ENCODE assay signal across 15 cellular contexts in genomic region chr14:33964599-33965317, GRCh38. TPM values are rescaled to one million over a fixed set of nuclear protein-coding genes. Genes with fewer than 3 reads are reported as not detected.
DNase-seq lines count a peak whose midpoint lies in the region; TF ChIP-seq lines count a peak whose summit lies in the region.
"Had no signal": no experiment of that assay in that cellular context is flagged by ENCODE, and none has a peak within 500 bp of the region (broad histone marks: within the 10 kb centered on the region; RNA-seq: fewer than 3 reads in every experiment).

No MANE protein-coding gene starts in this region.

- no peaks in the 10 kb centered on the region for H3K9me3 ChIP-seq in Caco-2
- H3K9me3 ChIP-seq: MG63 had no signal

- POLR2A ChIA-PET in Caco-2 (lab: Charles Lee): interaction anchor here (0.8 kb wide), 1 partner anchor 87 kb away, joined by 4 read pairs; no protein-coding TSS in a partner anchor

- no peaks in the 10 kb centered on the region for H3K27me3 ChIP-seq in Caco-2 (replicated peaks; ENCODE audit: control insufficient read depth, insufficient read depth, low read length)
- H3K27me3 ChIP-seq: BLaER1 treated with 17β-estradiol and CSF1 and Interleukin-3, amounts not matched to agents 10 nM and 100 nM; MG63 had no signal

- intact Hi-C loops in Caco-2 (cut with micrococcal nuclease; ENCODE audit: unreplicated experiment): loop anchor here (1.0 kb wide), 1 partner anchor 134 kb away; no protein-coding TSS in a partner anchor

- BruUV-seq in Caco-2 (replicated peaks; lab: Mats Ljungman, UMichigan): no TSS peak

- H3K4me3 Mint-ChIP-seq in Caco-2 (ENCODE audit: unreplicated experiment): peak overlapping the region; percentile 22

- TF ChIP-seq CTCF in Caco-2 (IDR thresholded peaks at IDR 0.05; ENCODE audit: insufficient read depth in 1 of 2, low read depth in 1 of 2, low read length in 1 of 2, severe bottlenecking in 1 of 2, unreplicated experiment in 1 of 2) (peak in 1 of 2 experiments; percentile 19), epithelial cell of proximal tubule (conservative IDR thresholded peaks at IDR 0.05; ENCODE audit: low read depth, low read length) (peak; percentile 18)

- CTCF ChIA-PET in Caco-2 (lab: Charles Lee): interaction anchor here (1.1 kb wide), 1 partner anchor 134 kb away, joined by 3 read pairs; no protein-coding TSS in a partner anchor

- no peaks in the 10 kb centered on the region for H3K27me3 Mint-ChIP-seq in Caco-2 (ENCODE audit: insufficient read depth, unreplicated experiment)

- peaks cover 23% of the 10 kb centered on the region for H3K4me1 Mint-ChIP-seq in Caco-2 (ENCODE audit: low read depth, unreplicated experiment)

- peaks cover 30% of the 10 kb centered on the region for H3K4me1 ChIP-seq in Caco-2

- H3K4me3 ChIP-seq in Caco-2 (ENCODE audit: low read depth, low read length) (no peak overlapping the region), epithelial cell of proximal tubule (ENCODE audit: low read depth, low read length) (no peak overlapping the region)
- H3K4me3 ChIP-seq: BLaER1 treated with 17β-estradiol and CSF1 and Interleukin-3, amounts not matched to agents 10 nM and 100 nM; MG63 had no signal

- H3K36me3 Mint-ChIP-seq in Caco-2 (ENCODE audit: insufficient read depth, unreplicated experiment): peaks cover 12% of the 10 kb centered on the region

- peak overlapping the region; percentile 14 for H3K27ac Mint-ChIP-seq in Caco-2 (ENCODE audit: unreplicated experiment)

- no peaks in the 10 kb centered on the region for H3K36me3 ChIP-seq in Caco-2 (ENCODE audit: control insufficient read depth, insufficient read depth, low read length)
- H3K36me3 ChIP-seq: BLaER1 treated with 17β-estradiol and CSF1 and Interleukin-3, amounts not matched to agents 10 nM and 100 nM; MG63 had no signal

- peak; percentile 14 for DNase-seq in DMS53 (lab: John Stamatoyannopoulos, UW)
- no peak for DNase-seq in DMS53 treated with DMSO at 0.1 percent for 48 hours (lab: John Stamatoyannopoulos, UW; ENCODE audit: unreplicated experiment)
- peak; percentile 38 to 48 for DNase-seq in Caco-2
- DNase-seq in SW480 (ENCODE audit: low spot score): peak; percentile 5
- no peak for DNase-seq in epithelial cell of proximal tubule (ENCODE audit: low read depth)
- no peak for DNase-seq in HK-2 (ENCODE audit: unreplicated experiment)
- DNase-seq in NCI-H1930 (lab: John Stamatoyannopoulos, UW): no peak
- no peak for DNase-seq in activated naive CD4-positive, alpha-beta T cell (lab: John Stamatoyannopoulos, UW)
- DNase-seq: KG1, MG63, NCI-H1092 treated with DMSO at 0.1 percent for 48 hours, NCI-H2029, NCI-H748 treated with DMSO at 0.1 percent for 48 hours, SHP77 treated with DMSO at 0.1 percent for 48 hours had no signal

- H3K9me3 Mint-ChIP-seq in Caco-2 (ENCODE audit: unreplicated experiment): peaks cover 14% of the 10 kb centered on the region

RNA-seq across cellular contexts. Expression of gene EGLN3, which starts 13.9 kb away (rescaled TPM):
- total RNA-seq in Caco-2 (2022): 9.5 and 12.0 TPM in 2 replicates
- 2.0 and 7.0 TPM in 2 replicates for total RNA-seq in epithelial cell of proximal tubule

Comparison
In these comparisons a context has a peak if more than half of its experiments do, and no peak if none do; other contexts are left out.
1. DNase-seq: peak in DMS53 (single experiment), Caco-2 (2 of 2) and SW480 (single experiment); none in DMS53 treated with DMSO at 0.1 percent for 48 hours (single experiment), epithelial cell of proximal tubule (single experiment), HK-2 (single experiment), NCI-H1930 (0 of 2) and activated naive CD4-positive, alpha-beta T cell (0 of 4).